ENCODE assay signal across 10 cellular contexts in genomic region chr2:138814123-138814883, GRCh38. TPM values are rescaled to one million over a fixed set of nuclear protein-coding genes. Genes with fewer than 3 reads are reported as not detected.
DNase-seq lines count a peak whose midpoint lies in the region; ATAC-seq and TF ChIP-seq lines count a peak whose summit lies in the region.
"Had no signal": no experiment of that assay in that cellular context is flagged by ENCODE, and none has a peak within 500 bp of the region (broad histone marks: within the 10 kb centered on the region; RNA-seq: fewer than 3 reads in every experiment).

No MANE protein-coding gene starts in this region.

- no peaks in the 10 kb centered on the region for H3K36me3 ChIP-seq in Loucy (ENCODE audit: insufficient read depth, low read length)
- no peaks in the 10 kb centered on the region for H3K36me3 ChIP-seq in lower lobe of right lung

- peak; percentile 50 for ATAC-seq in GM18519 (IDR thresholded peaks at IDR 0.05; ENCODE audit: low FRiP score, unreplicated experiment)
- peak in 1 of 2 donors; percentile 56 for ATAC-seq in lower lobe of right lung
- ATAC-seq in right cardiac atrium = no peak

- no peaks in the 10 kb centered on the region for H3K9me2 ChIP-seq in Loucy (replicated peaks; ENCODE audit: low read depth, low read length)

- no peaks in the 10 kb centered on the region for H3K79me2 ChIP-seq in Loucy (ENCODE audit: insufficient read depth, low read length)

- H3F3A ChIP-seq in Loucy (ENCODE audit: low read depth) = no peaks in the 10 kb centered on the region

- H3K27ac ChIP-seq in lower lobe of right lung = no peak overlapping the region
- H3K27ac ChIP-seq in right cardiac atrium (ENCODE audit: low read length) = no peak overlapping the region

- H3K4me3 ChIP-seq in Loucy (ENCODE audit: low read length, poor library complexity, severe bottlenecking) (no peak overlapping the region), lower lobe of right lung (no peak overlapping the region), right cardiac atrium (ENCODE audit: low read length) (no peak overlapping the region)

- H3K27me3 ChIP-seq in Loucy (ENCODE audit: insufficient read depth, low read length, poor library complexity, severe bottlenecking) = no peaks in the 10 kb centered on the region
- H3K27me3 ChIP-seq in lower lobe of right lung (ENCODE audit: low read depth) = no peaks in the 10 kb centered on the region
- H3K27me3 ChIP-seq in right cardiac atrium (ENCODE audit: control insufficient read depth, insufficient read depth) = no peaks in the 10 kb centered on the region

- intact Hi-C loops in lower lobe of right lung (cut with DNase I) (no loop called here), right cardiac atrium (cut with DNase I) (no loop called here)

- H3K4me2 ChIP-seq in Loucy (ENCODE audit: low read depth, low read length, poor library complexity, severe bottlenecking) = no peak overlapping the region

- TF ChIP-seq CTCF in Loucy (conservative IDR thresholded peaks at IDR 0.05; ENCODE audit: low read length) (peak; percentile 42), lower lobe of right lung (IDR thresholded peaks at IDR 0.05) (peak; percentile 27), GM10266 (IDR thresholded peaks at IDR 0.05; ENCODE audit: control insufficient read depth, insufficient read depth, low read depth, missing control alignments) (no peak)

- no peaks in the 10 kb centered on the region for H3K9me3 ChIP-seq in Loucy (ENCODE audit: insufficient read depth, low read depth, low read length)
- no peaks in the 10 kb centered on the region for H3K9me3 ChIP-seq in lower lobe of right lung
- no peaks in the 10 kb centered on the region for H3K9me3 ChIP-seq in right cardiac atrium (ENCODE audit: control insufficient read depth, low read length)

- DNase-seq in SHP77 treated with DMSO at 0.1 percent for 48 hours (lab: John Stamatoyannopoulos, UW) (peak; percentile 19), lower lobe of right lung (no peak), mesenteric fat pad (ENCODE audit: low spot score) (no peak), right cardiac atrium (no peak), GM10266 (ENCODE audit: extremely low spot score) (no peak)
- DNase-seq in activated CD8-positive, alpha-beta memory T cell treated with anti-CD3 and anti-CD28 coated beads, Interleukin-2, amount 50 U/mL, for 48 hours = no peak
- DNase-seq: activated naive CD4-positive, alpha-beta T cell treated with Interleukin-2 at 50 U/mL for 16 hours; NCI-H526 treated with DMSO at 0.1 percent for 48 hours had no signal

- 61% methylated on average over 4 of the region's 4 CpGs for WGBS in right cardiac atrium

- no peaks in the 10 kb centered on the region for H3K4me1 ChIP-seq in Loucy (ENCODE audit: insufficient read depth, low read length, poor library complexity, severe bottlenecking)
- H3K4me1 ChIP-seq in lower lobe of right lung = no peaks in the 10 kb centered on the region
- no peaks in the 10 kb centered on the region for H3K4me1 ChIP-seq in right cardiac atrium (ENCODE audit: control insufficient read depth, insufficient read depth, low read length)

- H4K20me1 ChIP-seq in Loucy (ENCODE audit: insufficient read depth, low read length, poor library complexity, severe bottlenecking) = no peaks in the 10 kb centered on the region

- no peak overlapping the region for H2AFZ ChIP-seq in Loucy (ENCODE audit: low read length)

- no peak overlapping the region for H3K9ac ChIP-seq in Loucy (ENCODE audit: low read depth, low read length, poor library complexity, severe bottlenecking)

RNA-seq across cellular contexts. Expression of gene NXPH2, which starts 34.1 kb away (rescaled TPM):
- not detected for total RNA-seq in lower lobe of right lung
- not detected for total RNA-seq in mesenteric fat pad
- total RNA-seq in right cardiac atrium = not detected
- not detected for polyA plus RNA-seq in right cardiac atrium
